ENCODE assay signal across 18 cellular contexts in the genomic region with DNA sequence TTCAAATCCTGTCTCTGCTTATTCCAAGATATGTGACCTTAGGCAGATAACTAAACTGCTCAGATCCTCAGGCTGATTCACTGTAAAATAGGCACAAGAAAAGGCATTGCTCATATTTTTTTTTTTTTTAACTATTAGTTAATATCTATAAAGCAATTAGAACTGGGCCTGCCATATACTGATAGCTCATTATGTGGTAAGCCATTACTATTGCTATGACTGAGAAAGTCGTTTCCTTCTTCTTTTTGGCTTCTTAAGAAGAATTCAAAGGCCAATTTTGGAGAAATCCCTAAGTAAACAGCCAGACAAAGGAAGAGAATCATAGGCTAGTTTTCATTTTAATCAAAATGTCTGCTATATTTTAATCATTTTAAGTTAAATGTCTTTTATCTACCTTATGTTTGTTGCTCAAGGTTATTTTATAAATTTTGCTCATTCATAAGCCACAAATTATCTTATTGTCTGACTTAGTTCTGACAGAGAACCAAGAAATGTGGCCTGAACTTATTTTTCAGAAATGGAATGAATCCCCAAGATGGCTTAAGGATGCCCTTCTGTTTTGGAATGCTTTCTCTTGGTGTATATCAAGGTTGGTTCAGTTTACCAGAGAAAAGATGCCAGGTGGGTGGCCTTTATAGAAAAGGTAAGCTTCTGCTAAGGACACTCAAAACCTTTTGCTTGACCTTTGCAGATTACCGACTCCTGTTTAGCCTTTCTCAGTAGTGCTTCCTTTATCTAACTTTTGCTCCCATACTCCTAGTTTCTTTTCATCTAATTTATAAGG. TPM values are rescaled to one million over a fixed set of nuclear protein-coding genes. Genes with fewer than 3 reads are reported as not detected.
A peak's percentile ranks its signal among the peaks of the same experiment; 100 is the strongest.
DNase-seq lines count a peak whose midpoint lies in the region; ATAC-seq, FAIRE-seq and TF ChIP-seq lines count a peak whose summit lies in the region.
"Had no signal": no experiment of that assay in that cellular context is flagged by ENCODE, and none has a peak within 500 bp of the region (broad histone marks: within the 10 kb centered on the region; RNA-seq: fewer than 3 reads in every experiment).

No MANE protein-coding gene starts in this region.

- H3K4me1 ChIP-seq in GM12878 (ENCODE audit: control insufficient read depth, insufficient read depth, low read length), result peaks cover 14% of the 10 kb centered on the region
- H3K4me1 ChIP-seq: A549, HAP-1 had no signal

- no peaks in the 10 kb centered on the region for H3K79me2 ChIP-seq in GM12878 (ENCODE audit: control insufficient read depth, insufficient read depth, low read length)

- FAIRE-seq in GM18507 (lab: Jason Lieb, UNC) (peak; percentile 33), GM12878 (lab: Jason Lieb, UNC) (no peak)
- FAIRE-seq: A549, HepG2 had no signal

- POLR2A ChIA-PET in GM12878 (lab: Charles Lee), result interaction anchor here (1.0 to 1.9 kb wide), 3 partner anchors 8 to 15 kb away, joined by 3 to 4 read pairs (median 4); no protein-coding TSS in a partner anchor

- peak overlapping the region; percentile 59 for H3K27ac Mint-ChIP-seq in stimulated activated naive B cell treated with anti-CD40 and anti-IgM and Interleukin-4, amounts not matched to agents 10 μg/mL and 1 μg/mL and 100 μg/mL, for 72 hours

- in situ Hi-C loops in GM12878 (cut with MboI), result no loop called here

- H3K27ac ChIP-seq in GM12878 (ENCODE audit: control insufficient read depth, insufficient read depth), result no peak overlapping the region
- H3K27ac ChIP-seq: A549, C4-2B, GM23248 had no signal

- no peaks in the 10 kb centered on the region for H4K20me1 ChIP-seq in GM12878 (ENCODE audit: control insufficient read depth, insufficient read depth)

- intact Hi-C loops in GM12878 (cut with micrococcal nuclease; ENCODE audit: unreplicated experiment), result loop anchor here (2.0 kb wide), 1 partner anchor 21 kb away; a partner anchor contains a TSS
- intact Hi-C loops in left colon (cut with DNase I, micrococcal nuclease), result no loop called here

- SMC1A ChIA-PET in GM12878 (lab: Charles Lee; ENCODE audit: uncharacterized antibody, unreplicated experiment), result interaction anchor here (1.0 to 9.9 kb wide), 9 partner anchors 9 to 116 kb away, joined by 3 to 83 read pairs (median 4); no protein-coding TSS in a partner anchor

- RAD21 ChIA-PET in GM12878 (lab: Charles Lee; ENCODE audit: unreplicated experiment), result interaction anchor here (0.7 to 2.0 kb wide), 5 partner anchors 18 to 119 kb away, joined by 3 to 8 read pairs (median 4); no protein-coding TSS in a partner anchor

- TF ChIP-seq EP300 in GM12878 (IDR thresholded peaks at IDR 0.05; ENCODE audit: borderline replicate concordance in 1 of 2, control insufficient read depth in 1 of 2, low read depth in 2 of 2, low read length in 2 of 2), result no peak

- 36% methylated on average over 2 of the region's 2 CpGs for WGBS in GM12878 (ENCODE audit: insufficient coverage, insufficient replicate concordance, low lambda C conversion rate, missing lambda C conversion rate)

- TF ChIP-seq CTCF in GM12878 (IDR thresholded peaks at IDR 0.05 in 2 of 3, conservative IDR thresholded peaks at IDR 0.05 in 1 of 3; ENCODE audit: control insufficient read depth in 2 of 3, extremely low read depth in 1 of 3, insufficient read depth in 1 of 3, low read depth in 3 of 3, low read length in 3 of 3), result no peak

- H3K9ac ChIP-seq in GM12878 (ENCODE audit: control insufficient read depth, insufficient read depth, low read length), result no peak overlapping the region
- H3K9ac ChIP-seq: GM23248 had no signal

- H2AFZ ChIP-seq in GM12878 (ENCODE audit: control insufficient read depth, low read depth, low read length), result no peak overlapping the region
- H2AFZ ChIP-seq: GM23248 had no signal

- CTCF ChIA-PET in GM12878 (lab: Yijun Ruan, JAX), result interaction anchor here (1.0 to 1.4 kb wide), 4 partner anchors 12 to 116 kb away, joined by 3 to 6 read pairs (median 3); no protein-coding TSS in a partner anchor

- peak overlapping the region; percentile 2 to 3 for H3K4me3 Mint-ChIP-seq in stimulated activated naive B cell treated with anti-CD40 and anti-IgM and Interleukin-4, amounts not matched to agents 10 μg/mL and 1 μg/mL and 100 μg/mL, for 72 hours
- H3K4me3 Mint-ChIP-seq: CD4-positive, alpha-beta memory T cell had no signal

- peaks cover 0 to 8% of the 10 kb centered on the region in 2 donors for H3K9me3 Mint-ChIP-seq in stimulated activated naive B cell treated with anti-CD40 and anti-IgM and Interleukin-4, amounts not matched to agents 10 μg/mL and 1 μg/mL and 100 μg/mL, for 72 hours
- H3K9me3 Mint-ChIP-seq: CD4-positive, alpha-beta memory T cell; IgD-negative memory B cell had no signal

- TF ChIP-seq POLR2A in GM12878 (IDR thresholded peaks at IDR 0.05; ENCODE audit: low read depth, low read length), result no peak

- peaks cover 10 to 25% of the 10 kb centered on the region in 2 donors for H3K36me3 Mint-ChIP-seq in stimulated activated naive B cell treated with anti-CD40 and anti-IgM and Interleukin-4, amounts not matched to agents 10 μg/mL and 1 μg/mL and 100 μg/mL, for 72 hours
- H3K36me3 Mint-ChIP-seq: CD4-positive, alpha-beta memory T cell had no signal

- peaks cover 12 to 33% of the 10 kb centered on the region in 2 donors for H3K4me1 Mint-ChIP-seq in stimulated activated naive B cell treated with anti-CD40 and anti-IgM and Interleukin-4, amounts not matched to agents 10 μg/mL and 1 μg/mL and 100 μg/mL, for 72 hours

- DNase-seq in GM18507 (ENCODE audit: extremely low spot score, insufficient read length, low read depth) (no peak), GM12878 (ENCODE audit: low read depth, low spot score) (no peak), NCI-H1417 treated with DMSO at 0.1 percent for 48 hours (lab: John Stamatoyannopoulos, UW) (no peak), mesenteric fat pad (ENCODE audit: low spot score) (no peak), left colon (no peak)
- DNase-seq in stimulated activated naive B cell treated with anti-CD40 and anti-IgM and Interleukin-4, amounts not matched to agents 10 μg/mL and 1 μg/mL and 100 μg/mL, for 72 hours, result no peak
- DNase-seq: AML-193; CD4-positive, alpha-beta memory T cell; DMS153; DMS79; GDM1; GM23248 had no signal

- TF ChIP-seq RAD21 in GM12878 (IDR thresholded peaks at IDR 0.05; ENCODE audit: insufficient read depth, low read depth, low read length), result no peak

- no peaks in the 10 kb centered on the region for H3K36me3 ChIP-seq in GM12878 (ENCODE audit: control insufficient read depth in 2 of 2, insufficient read depth in 2 of 2, low read length in 1 of 2)
- H3K36me3 ChIP-seq: HAP-1 had no signal

- no peak overlapping the region for H3K4me2 ChIP-seq in GM12878 (ENCODE audit: control insufficient read depth, insufficient read depth)
- H3K4me2 ChIP-seq: A549 had no signal

- no peak overlapping the region for H3K4me3 ChIP-seq in GM12878
- H3K4me3 ChIP-seq: A549, GM23248, HAP-1 had no signal

- H3K27me3 Mint-ChIP-seq in stimulated activated naive B cell treated with anti-CD40 and anti-IgM and Interleukin-4, amounts not matched to agents 10 μg/mL and 1 μg/mL and 100 μg/mL, for 72 hours, result no peaks in the 10 kb centered on the region
- H3K27me3 Mint-ChIP-seq: IgD-negative memory B cell had no signal

- H3K27me3 ChIP-seq in GM12878 (replicated peaks in 1 of 2; ENCODE audit: control insufficient read depth in 2 of 2, insufficient read depth in 2 of 2, low read length in 1 of 2), result no peaks in the 10 kb centered on the region

- no TSS peak for BruUV-seq in GM12878 (replicated peaks; lab: Mats Ljungman, UMichigan)

- ATAC-seq in GM18907 (IDR thresholded peaks at IDR 0.05; ENCODE audit: unreplicated experiment), result peak; percentile 39
- peak; percentile 54 for ATAC-seq in GM12878
- peak; percentile 82 for ATAC-seq in stimulated activated naive B cell treated with anti-CD40 and anti-IgM and Interleukin-4, amounts not matched to agents 10 μg/mL and 1 μg/mL and 100 μg/mL, for 72 hours (replicated peaks)
- no peak for ATAC-seq in left colon
- ATAC-seq: A549, HepG2 had no signal

- H3K9me3 ChIP-seq in GM12878 (replicated peaks; ENCODE audit: control insufficient read depth, insufficient read depth, low read length), result peaks cover 3% of the 10 kb centered on the region; the same call in 2 of the 3 replicates
- H3K9me3 ChIP-seq: A549, HAP-1 had no signal

TF ChIP-seq in GM12878, 131 proteins besides CTCF, POLR2A, EP300 and RAD21 (continues in another document):
- TF ChIP-seq STAT3 (IDR thresholded peaks at IDR 0.05; ENCODE audit: low read depth, low read length) (0 out of 2 replicates have a peak, but pooled peaks have one; percentile 18), SMC3 (IDR thresholded peaks at IDR 0.05; ENCODE audit: borderline replicate concordance, low read length) (no peak), RUNX3 (IDR thresholded peaks at IDR 0.05; ENCODE audit: low read length) (peak; percentile 56; the same call in 1 of the 2 replicates), DPF2 (IDR thresholded peaks at IDR 0.05) (0 out of 2 replicates have a peak, but pooled peaks have one; percentile 52), BCL11A (IDR thresholded peaks at IDR 0.05; ENCODE audit: low read depth, low read length) (peak; percentile 60; the same call in 1 of the 2 replicates), SREBF2 (IDR thresholded peaks at IDR 0.05; ENCODE audit: low read length) (no peak)

RNA-seq across cellular contexts. Expression of a gene that starts 21.3 kb away (rescaled TPM):
- total RNA-seq in GM12878 (2013; cell fraction: nucleolus; rRNA removed), result 46.3 and 46.4 TPM in 2 replicates
- total RNA-seq in GM12878 (2014; rRNA removed) (55.5 and 71.2 TPM in 2 replicates), GM12878 (2014; rRNA removed; fragmentation: Illumina TruSeq; extraction: Trizol) (75.0 and 76.5 TPM in 2 replicates), GM12878 (2021) (60.2 and 61.1 TPM in 2 replicates), mesenteric fat pad (26.3 TPM), left colon (10 to 100 TPM; 20.9 to 25.0 TPM)
- 20.9 TPM for polyA plus RNA-seq in GM12878 (2011; ENCODE audit: low read depth)
- polyA plus RNA-seq in GM12878 (2011; rRNA removed) (54.9 and 79.6 TPM in 2 replicates), GM12878 (2014; fragmentation: Illumina TruSeq; extraction: Trizol) (78.0 and 91.0 TPM in 2 replicates), GM12878 (2014; fragmentation: Nextera tagmentation; extraction: Ambion mirVana) (10 to 100 TPM; 26.5 to 32.1 TPM), GM12878 (2014; rRNA removed) (42.5 and 46.5 TPM in 2 replicates), GM12878 (2016; fragmentation: Nextera tagmentation; extraction: Ambion mirVana) (10 to 100 TPM; 59.1 to 63.8 TPM)
- polyA plus RNA-seq in GM12878 (2011; cell fraction: cytosol; rRNA removed), result 24.7 and 28.2 TPM in 2 replicates
- 32.3 and 35.6 TPM in 2 replicates for polyA plus RNA-seq in GM12878 (2011; cell fraction: nucleus; rRNA removed)
- 28.5 and 30.5 TPM in 2 replicates for polyA plus RNA-seq in GM12878 (2012)
- 28.8 and 33.4 TPM in 2 replicates for polyA minus RNA-seq in GM12878 (2011; rRNA and poly(A)+ RNA removed)
- 16.2 and 21.3 TPM in 2 replicates for polyA minus RNA-seq in GM12878 (2011; cell fraction: cytosol; rRNA and poly(A)+ RNA removed)
- polyA minus RNA-seq in GM12878 (2011; cell fraction: nucleus; rRNA and poly(A)+ RNA removed), result 20.3 and 28.8 TPM in 2 replicates
